13 cellular contexts compared by ENCODE assay signal in genomic region chr3:148951599-148952361, GRCh38.
"Had no signal": no experiment of that assay in that cellular context is flagged by ENCODE, and none has a peak within 500 bp of the region (broad histone marks: within the 10 kb centered on the region; RNA-seq: fewer than 3 reads in every experiment).

No MANE protein-coding gene starts in this region.

- H3K27me3 ChIP-seq: brain microvascular endothelial cell had no signal

- H3K36me3 ChIP-seq: brain microvascular endothelial cell had no signal

- DNase-seq: activated CD4-positive, alpha-beta T cell treated with anti-CD3 and anti-CD28 coated beads, Interleukin-2, amount 50 U/mL, for 1 hour; activated CD4-positive, CD25-positive, alpha-beta regulatory T cell; activated naive CD8-positive, alpha-beta T cell treated with anti-CD3 and anti-CD28 coated beads, Interleukin-2, amount 10 ng/mL, durations not matched to agents 7 days and 5 days; anterior cingulate cortex; brain microvascular endothelial cell; kidney glomerular epithelial cell; nephron progenitor cell; occipital lobe; SIG-M5; stimulated activated CD4-positive, alpha-beta T cell treated with anti-CD3 and anti-CD28 coated beads, Interleukin-12 subunit alpha, Interleukin-12 subunit beta, amount 100 ng/mL, for 4 hours; stimulated activated CD4-positive, alpha-beta T cell treated with anti-CD3 and anti-CD28 coated beads, Interleukin-2, amount 100 ng/mL, for 24 hours had no signal

- H3K27ac ChIP-seq: brain microvascular endothelial cell, epithelial cell of prostate had no signal

- ATAC-seq: stimulated activated memory B cell treated with anti-CD40 and anti-IgM and Interleukin-4, amounts not matched to agents 10 μg/mL and 1 μg/mL and 100 μg/mL, for 72 hours had no signal
